Comparison of ENCODE assay signal across 17 cellular contexts in the genomic region with DNA sequence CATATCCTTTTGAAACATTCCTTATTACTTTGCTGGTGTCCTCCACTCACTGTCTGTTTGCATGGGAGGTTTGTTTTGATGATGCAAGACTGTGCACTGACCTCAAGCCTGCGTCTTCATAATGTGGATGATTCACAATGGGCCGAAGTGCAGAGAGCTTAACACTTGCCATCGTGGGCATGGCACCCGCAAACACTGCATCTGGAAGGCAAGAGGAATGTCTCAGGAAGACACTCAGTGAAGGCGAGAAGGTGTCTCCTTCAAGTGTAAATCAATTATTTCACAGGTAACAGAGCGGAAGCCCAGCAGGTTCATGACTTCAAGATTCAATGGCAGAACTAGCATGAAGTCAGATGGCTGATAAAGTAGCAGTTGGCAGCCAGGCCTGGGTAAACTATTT.
DNase-seq lines count a peak whose midpoint lies in the region; FAIRE-seq and TF ChIP-seq lines count a peak whose summit lies in the region.
"Had no signal": no experiment of that assay in that cellular context is flagged by ENCODE, and none has a peak within 500 bp of the region (broad histone marks: within the 10 kb centered on the region; RNA-seq: fewer than 3 reads in every experiment).

No MANE protein-coding gene starts in this region.

- H3K9me3 Mint-ChIP-seq in activated CD4-positive, alpha-beta memory T cell treated with anti-CD3 and anti-CD28 coated beads, Interleukin-2, amount 10 ng/mL, durations not matched to agents 7 days and 5 days = no peaks in the 10 kb centered on the region
- H3K9me3 Mint-ChIP-seq: effector memory CD8-positive, alpha-beta T cell; neural crest cell had no signal

- H3K4me3 Mint-ChIP-seq in activated CD4-positive, alpha-beta memory T cell treated with anti-CD3 and anti-CD28 coated beads, Interleukin-2, amount 10 ng/mL, durations not matched to agents 7 days and 5 days = no peak overlapping the region
- H3K4me3 Mint-ChIP-seq: effector memory CD8-positive, alpha-beta T cell; neural crest cell had no signal

- H3K4me1 Mint-ChIP-seq in activated CD4-positive, alpha-beta memory T cell treated with anti-CD3 and anti-CD28 coated beads, Interleukin-2, amount 10 ng/mL, durations not matched to agents 7 days and 5 days = no peaks in the 10 kb centered on the region
- H3K4me1 Mint-ChIP-seq: neural crest cell had no signal

- CTCF ChIA-PET in activated CD4-positive, alpha-beta memory T cell treated with anti-CD3 and anti-CD28 coated beads, Interleukin-2, amount 10 ng/mL, durations not matched to agents 7 days and 5 days (lab: Charles Lee) = interaction anchor here (1.3 kb wide), 1 partner anchor 12 kb away, joined by 3 read pairs; no protein-coding TSS in a partner anchor

- H3K27me3 ChIP-seq in osteoblast (ENCODE audit: insufficient read depth, low read length) = no peaks in the 10 kb centered on the region
- H3K27me3 ChIP-seq: breast epithelium, heart right ventricle had no signal

- H3K9me3 ChIP-seq in osteoblast (ENCODE audit: low read depth, low read length) = no peaks in the 10 kb centered on the region
- H3K9me3 ChIP-seq: breast epithelium, heart right ventricle, left ventricle myocardium inferior had no signal

- no peaks in the 10 kb centered on the region for H3K79me2 ChIP-seq in osteoblast (ENCODE audit: insufficient read depth, low read length)

- POLR2A ChIA-PET in activated CD4-positive, alpha-beta memory T cell treated with anti-CD3 and anti-CD28 coated beads, Interleukin-2, amount 10 ng/mL, durations not matched to agents 7 days and 5 days (lab: Charles Lee) = no interaction called here

- no peaks in the 10 kb centered on the region for H3K27me3 Mint-ChIP-seq in activated CD4-positive, alpha-beta memory T cell treated with anti-CD3 and anti-CD28 coated beads, Interleukin-2, amount 10 ng/mL, durations not matched to agents 7 days and 5 days
- H3K27me3 Mint-ChIP-seq: effector memory CD8-positive, alpha-beta T cell had no signal

- peaks cover 14% of the 10 kb centered on the region for H3K36me3 Mint-ChIP-seq in activated CD4-positive, alpha-beta memory T cell treated with anti-CD3 and anti-CD28 coated beads, Interleukin-2, amount 10 ng/mL, durations not matched to agents 7 days and 5 days (ENCODE audit: low read depth)

- H3K36me3 ChIP-seq in osteoblast (ENCODE audit: insufficient read depth, low read length) = no peaks in the 10 kb centered on the region
- H3K36me3 ChIP-seq: breast epithelium had no signal

- peaks cover 7% of the 10 kb centered on the region for H3K4me1 ChIP-seq in osteoblast (ENCODE audit: insufficient read depth, low read length)
- H3K4me1 ChIP-seq: breast epithelium, heart right ventricle, left ventricle myocardium inferior had no signal

- peak; percentile 15 for FAIRE-seq in H54 (lab: Jason Lieb, UNC)
- FAIRE-seq in GM12891 (lab: Jason Lieb, UNC) = no peak

- H3K27ac ChIP-seq in osteoblast (ENCODE audit: low read depth, low read length) = peak overlapping the region; percentile 60
- H3K27ac ChIP-seq: breast epithelium, heart right ventricle, left ventricle myocardium inferior, skin epidermis had no signal

- TF ChIP-seq CTCF in fibroblast of mammary gland (conservative IDR thresholded peaks at IDR 0.05; ENCODE audit: control insufficient read depth, insufficient read depth, low read depth, low read length) = no peak
- TF ChIP-seq CTCF in osteoblast (IDR thresholded peaks at IDR 0.05; ENCODE audit: extremely low read depth, low read depth, low read length) = no peak

- H3K4me3 ChIP-seq in fibroblast of mammary gland (ENCODE audit: control insufficient read depth, low read depth, low read length) = no peak overlapping the region
- H3K4me3 ChIP-seq in osteoblast (ENCODE audit: insufficient read depth, low read length) = no peak overlapping the region
- H3K4me3 ChIP-seq: breast epithelium, heart right ventricle, left ventricle myocardium inferior, skin epidermis had no signal

- DNase-seq in H54 (ENCODE audit: insufficient read length, low spot score) = peak; percentile 13
- peak; percentile 68 for DNase-seq in RPMI7951 (ENCODE audit: low read depth)
- DNase-seq in fibroblast of mammary gland (ENCODE audit: low read depth) = peak; percentile 84
- DNase-seq in osteoblast (ENCODE audit: insufficient read length, low spot score, missing footprints) = peak; percentile 8
- DNase-seq in activated CD4-positive, alpha-beta memory T cell treated with anti-CD3 and anti-CD28 coated beads, Interleukin-2, amount 10 ng/mL, durations not matched to agents 7 days and 5 days = no peak
- no peak for DNase-seq in superior temporal gyrus (ENCODE audit: extremely low spot score)
- DNase-seq in GM12891 (ENCODE audit: insufficient read length, low spot score) = no peak
- DNase-seq in OCI-M2 (lab: John Stamatoyannopoulos, UW; ENCODE audit: unreplicated experiment) = no peak
- DNase-seq: activated effector memory CD4-positive, alpha-beta T cell treated with anti-CD3 and anti-CD28 coated beads, Interleukin-2, amount 50 U/mL, for 16 hours; effector memory CD8-positive, alpha-beta T cell; heart right ventricle; left ventricle myocardium inferior; NCI-H146; NCI-H524 treated with DMSO at 0.1 percent for 48 hours had no signal

- H3K4me2 ChIP-seq in osteoblast (ENCODE audit: insufficient read depth, low read length) = no peak overlapping the region

- H4K20me1 ChIP-seq in osteoblast (ENCODE audit: insufficient read depth, low read length) = no peaks in the 10 kb centered on the region

- no peak for TF ChIP-seq POLR2A in H54 (IDR thresholded peaks at IDR 0.05; ENCODE audit: low read depth, low read length)
- no peak for TF ChIP-seq POLR2A in GM12891 (IDR thresholded peaks at IDR 0.05; ENCODE audit: low read depth, low read length)

- H2AFZ ChIP-seq in osteoblast (ENCODE audit: low read length) = no peak overlapping the region

- H3K27ac Mint-ChIP-seq in activated CD4-positive, alpha-beta memory T cell treated with anti-CD3 and anti-CD28 coated beads, Interleukin-2, amount 10 ng/mL, durations not matched to agents 7 days and 5 days = no peak overlapping the region
- H3K27ac Mint-ChIP-seq: effector memory CD8-positive, alpha-beta T cell had no signal

TF ChIP-seq in GM12891, 5 proteins besides CTCF, POLR2A, EP300 and RAD21:
- no peak for TF ChIP-seq PAX5 (IDR thresholded peaks at IDR 0.05; ENCODE audit: insufficient read depth, low read length, severe bottlenecking)
- no peak for TF ChIP-seq TAF1 (IDR thresholded peaks at IDR 0.05; ENCODE audit: low read depth, low read length)
TF ChIP-seq in GM12891: peak in this region for 0.

Comparison
In these comparisons a context has a peak if more than half of its experiments do, and no peak if none do; other contexts are left out.
1. DNase-seq: peak in H54 (single experiment), RPMI7951 (single experiment), fibroblast of mammary gland (single experiment) and osteoblast (single experiment); none in activated CD4-positive, alpha-beta memory T cell treated with anti-CD3 and anti-CD28 coated beads, Interleukin-2, amount 10 ng/mL, durations not matched to agents 7 days and 5 days (single experiment), superior temporal gyrus (single experiment), GM12891 (single experiment) and OCI-M2 (single experiment).